Comparison of ENCODE assay signal across 1 cellular context in the genomic region with DNA sequence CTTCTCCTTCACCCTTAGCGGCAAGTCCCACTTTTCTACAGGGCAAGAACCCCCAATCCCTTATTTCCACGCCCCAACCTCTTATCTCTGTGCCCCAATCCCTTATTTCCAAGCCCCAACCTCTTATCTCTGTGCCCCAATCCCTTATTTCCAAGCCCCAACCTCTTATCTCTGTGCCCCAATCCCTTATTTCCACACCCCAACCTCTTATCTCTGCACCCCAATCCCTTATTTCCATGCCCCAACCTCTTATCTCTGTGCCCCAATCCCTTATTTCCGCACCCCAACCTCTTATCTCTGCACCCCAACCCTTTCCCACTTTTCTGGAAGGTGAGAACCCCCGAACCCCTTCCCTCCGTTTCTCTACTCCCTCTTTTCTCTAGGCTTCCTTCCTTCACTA.
TF ChIP-seq lines count a peak whose summit lies in the region.

No MANE protein-coding gene starts in this region.

TF ChIP-seq in HEK293, 187 proteins besides CTCF, POLR2A, EP300 and RAD21:
- TF ChIP-seq, protein P1, sequence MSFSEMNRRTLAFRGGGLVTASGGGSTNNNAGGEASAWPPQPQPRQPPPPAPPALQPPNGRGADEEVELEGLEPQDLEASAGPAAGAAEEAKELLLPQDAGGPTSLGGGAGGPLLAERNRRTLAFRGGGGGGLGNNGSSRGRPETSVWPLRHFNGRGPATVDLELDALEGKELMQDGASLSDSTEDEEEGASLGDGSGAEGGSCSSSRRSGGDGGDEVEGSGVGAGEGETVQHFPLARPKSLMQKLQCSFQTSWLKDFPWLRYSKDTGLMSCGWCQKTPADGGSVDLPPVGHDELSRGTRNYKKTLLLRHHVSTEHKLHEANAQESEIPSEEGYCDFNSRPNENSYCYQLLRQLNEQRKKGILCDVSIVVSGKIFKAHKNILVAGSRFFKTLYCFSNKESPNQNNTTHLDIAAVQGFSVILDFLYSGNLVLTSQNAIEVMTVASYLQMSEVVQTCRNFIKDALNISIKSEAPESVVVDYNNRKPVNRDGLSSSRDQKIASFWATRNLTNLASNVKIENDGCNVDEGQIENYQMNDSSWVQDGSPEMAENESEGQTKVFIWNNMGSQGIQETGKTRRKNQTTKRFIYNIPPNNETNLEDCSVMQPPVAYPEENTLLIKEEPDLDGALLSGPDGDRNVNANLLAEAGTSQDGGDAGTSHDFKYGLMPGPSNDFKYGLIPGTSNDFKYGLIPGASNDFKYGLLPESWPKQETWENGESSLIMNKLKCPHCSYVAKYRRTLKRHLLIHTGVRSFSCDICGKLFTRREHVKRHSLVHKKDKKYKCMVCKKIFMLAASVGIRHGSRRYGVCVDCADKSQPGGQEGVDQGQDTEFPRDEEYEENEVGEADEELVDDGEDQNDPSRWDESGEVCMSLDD (tag by site-specific recombination; IDR thresholded peaks at IDR 0.05): 0 out of 2 replicates have a peak, but pooled peaks have one; percentile 36
- 0 out of 2 replicates have a peak, but pooled peaks have one; percentile 50 for TF ChIP-seq ZNF202 (tag by site-specific recombination; IDR thresholded peaks at IDR 0.05; ENCODE audit: borderline replicate concordance)
